23 cellular contexts compared by ENCODE assay signal in genomic region chr5:180299526-180299925, GRCh38. TPM values are rescaled to one million over a fixed set of nuclear protein-coding genes. Genes with fewer than 3 reads are reported as not detected.
A peak's percentile ranks its signal among the peaks of the same experiment; 100 is the strongest.
DNase-seq lines count a peak whose midpoint lies in the region; ATAC-seq and TF ChIP-seq lines count a peak whose summit lies in the region.
"Had no signal": no experiment of that assay in that cellular context is flagged by ENCODE, and none has a peak within 500 bp of the region (broad histone marks: within the 10 kb centered on the region; RNA-seq: fewer than 3 reads in every experiment).

No MANE protein-coding gene starts in this region.

- H3K27ac ChIP-seq in GM23338 (ENCODE audit: low read depth) = no peak overlapping the region
- H3K27ac ChIP-seq in sigmoid colon = no peak overlapping the region
- no peak overlapping the region for H3K27ac ChIP-seq in coronary artery
- H3K27ac ChIP-seq: 22Rv1; A549; BLaER1 treated with 17β-estradiol and CSF1 and Interleukin-3, amounts not matched to agents 10 nM and 100 nM; C4-2B had no signal

- intact Hi-C loops in sigmoid colon (cut with DNase I) = no loop called here

- H3K4me3 Mint-ChIP-seq in GM23338 = no peak overlapping the region
- H3K4me3 Mint-ChIP-seq: B cell; CD4-positive, alpha-beta T cell; CD8-positive, alpha-beta memory T cell had no signal

- H3K36me3 ChIP-seq in GM23338 (ENCODE audit: insufficient read depth) (peaks cover 25% of the 10 kb centered on the region), sigmoid colon (peaks cover 0 to 17% (median 0%) of the 10 kb centered on the region in 4 donors)

- 60 to 85% methylated on average over 3 of the region's 3 CpGs for WGBS in sigmoid colon, 2 donors

- H3K79me2 ChIP-seq in GM23338 (replicated peaks; ENCODE audit: insufficient read depth) = no peaks in the 10 kb centered on the region

- no peak for DNase-seq in GM23338 (ENCODE audit: low spot score)
- DNase-seq in islet precursor cell = peak; percentile 29
- peak; percentile 47 for DNase-seq in sigmoid colon
- DNase-seq in coronary artery (ENCODE audit: low spot score) = no peak
- DNase-seq: AML-193; CD4-positive, alpha-beta T cell; CD8-positive, alpha-beta memory T cell; COR-L47; DMS 273 treated with DMSO at 0.1 percent for 48 hours; DMS153; DMS53; DMS79; DND-41; EL; GDM1 had no signal

- H3K9me2 ChIP-seq in GM23338 (ENCODE audit: insufficient read depth) = no peaks in the 10 kb centered on the region

- H3K9me3 ChIP-seq in sigmoid colon = no peaks in the 10 kb centered on the region
- H3K9me3 ChIP-seq: A549; BLaER1 treated with 17β-estradiol and CSF1 and Interleukin-3, amounts not matched to agents 10 nM and 100 nM had no signal

- TF ChIP-seq CTCF in GM23338 (conservative IDR thresholded peaks at IDR 0.05; ENCODE audit: low read depth in 2 of 2) = no peak
- no peak for TF ChIP-seq CTCF in sigmoid colon (IDR thresholded peaks at IDR 0.05)
- no peak for TF ChIP-seq CTCF in coronary artery (IDR thresholded peaks at IDR 0.05)

- H3K27me3 ChIP-seq in GM23338 (ENCODE audit: insufficient read depth) (no peaks in the 10 kb centered on the region), sigmoid colon (no peaks in the 10 kb centered on the region)
- H3K27me3 ChIP-seq: BLaER1 treated with 17β-estradiol and CSF1 and Interleukin-3, amounts not matched to agents 10 nM and 100 nM had no signal

- peaks cover 11% of the 10 kb centered on the region for H3K27me3 Mint-ChIP-seq in GM23338 (ENCODE audit: insufficient read depth, low read depth, poor library complexity)

- peaks cover 77% of the 10 kb centered on the region for H3K36me3 Mint-ChIP-seq in GM23338 (ENCODE audit: low read depth)
- H3K36me3 Mint-ChIP-seq: CD8-positive, alpha-beta memory T cell had no signal

- no peak for TF ChIP-seq EP300 in sigmoid colon (IDR thresholded peaks at IDR 0.05)

- peaks cover 6% of the 10 kb centered on the region for H3K9me3 Mint-ChIP-seq in GM23338
- H3K9me3 Mint-ChIP-seq: CD4-positive, alpha-beta T cell; CD8-positive, alpha-beta memory T cell had no signal

- no peak overlapping the region for H3K4me2 ChIP-seq in GM23338
- H3K4me2 ChIP-seq: A549; BLaER1 treated with 17β-estradiol and CSF1 and Interleukin-3, amounts not matched to agents 10 nM and 100 nM had no signal

- H3K4me1 Mint-ChIP-seq in GM23338 = peaks cover 10% of the 10 kb centered on the region

- no peak overlapping the region for H3K4me3 ChIP-seq in GM23338
- no peak overlapping the region for H3K4me3 ChIP-seq in sigmoid colon
- no peak overlapping the region for H3K4me3 ChIP-seq in coronary artery
- H3K4me3 ChIP-seq: A549; BLaER1 treated with 17β-estradiol and CSF1 and Interleukin-3, amounts not matched to agents 10 nM and 100 nM; GM12878 had no signal

- no peak overlapping the region for H2AFZ ChIP-seq in GM23338

- ATAC-seq in GM23338 (no peak), HG03108 (IDR thresholded peaks at IDR 0.05; ENCODE audit: unreplicated experiment) (no peak), HG03039 (IDR thresholded peaks at IDR 0.05; ENCODE audit: unreplicated experiment) (no peak)
- ATAC-seq: GM12878 had no signal

- no peak overlapping the region for H3K27ac Mint-ChIP-seq in GM23338
- H3K27ac Mint-ChIP-seq: B cell; CD4-positive, alpha-beta T cell had no signal

- 0 out of 2 replicates have a peak, but pooled peaks cover 11% of the 10 kb centered on the region for H3F3A ChIP-seq in GM23338 (replicated peaks; ENCODE audit: low read depth)

- peaks cover 18% of the 10 kb centered on the region for H4K20me1 ChIP-seq in GM23338 (replicated peaks; ENCODE audit: insufficient read depth)

- no peak for TF ChIP-seq POLR2A in sigmoid colon (IDR thresholded peaks at IDR 0.05)

- H3K4me1 ChIP-seq in GM23338 (ENCODE audit: insufficient read depth) (peaks cover 6% of the 10 kb centered on the region), sigmoid colon (no peaks in the 10 kb centered on the region)
- H3K4me1 ChIP-seq: A549 had no signal

TF ChIP-seq in GM23338, 12 proteins besides CTCF, POLR2A, EP300 and RAD21:
- TF ChIP-seq ETS1 (IDR thresholded peaks at IDR 0.05) (no peak), POLR2AphosphoS5 (IDR thresholded peaks at IDR 0.05; ENCODE audit: low read depth) (peak; percentile 17; the same call in 1 of the 2 replicates)

RNA-seq across cellular contexts. Expression of gene MAPK9, which starts 7.6 kb away (rescaled TPM):
- 27.8 and 37.0 TPM in 2 replicates for total RNA-seq in GM23338 (2014; rRNA removed; shearing (Covaris generic))
- 13.6 and 16.8 TPM in 2 replicates for polyA plus RNA-seq in GM23338 (2016; fragmentation: Nextera tagmentation; extraction: Ambion mirVana)
- 10 to 100 TPM; 39.5 to 45.7 (median 41.4) TPM for total RNA-seq in sigmoid colon
- polyA plus RNA-seq in sigmoid colon = 10 to 100 TPM; 20.5 to 31.2 (median 27.3) TPM

RNA-seq across cellular contexts. Expression of gene GFPT2, which starts 53.6 kb away (rescaled TPM):
- 103 and 120 TPM in 2 replicates for total RNA-seq in GM23338 (2014; rRNA removed; shearing (Covaris generic))
- polyA plus RNA-seq in GM23338 (2016; fragmentation: Nextera tagmentation; extraction: Ambion mirVana) (74.6 and 82.6 TPM in 2 replicates), sigmoid colon (1 to 10 TPM; 1.2 to 6.6 (median 3.6) TPM)
- total RNA-seq in sigmoid colon = 10 to 100 TPM; 16.1 to 42.7 (median 21.7) TPM

Comparison
In these comparisons a context has a peak if more than half of its experiments do, and no peak if none do; other contexts are left out.
1. DNase-seq: peak in islet precursor cell (single experiment) and sigmoid colon (single experiment); none in GM23338 (single experiment) and coronary artery (single experiment).